1 cellular context compared by ENCODE assay signal in genomic region chr16:74700206-74701040, GRCh38.
TF ChIP-seq lines count a peak whose summit lies in the region.

Gene MLKL (minus strand): TSS chr16:74700862. CDS start chr16:74695757, 5,105 bp downstream.

TF ChIP-seq in HepG2, 621 proteins besides CTCF, POLR2A, EP300 and RAD21 (continued from another document and continues in another):
- peak; percentile 93; the same call in 1 of the 2 replicates for TF ChIP-seq ZNF337 (CRISPR knock-in tag; IDR thresholded peaks at IDR 0.05; ENCODE audit: borderline replicate concordance, low read depth)
- TF ChIP-seq RORA (CRISPR knock-in tag; IDR thresholded peaks at IDR 0.05): no peak
- no peak for TF ChIP-seq ZZZ3 (CRISPR knock-in tag; IDR thresholded peaks at IDR 0.05; ENCODE audit: borderline replicate concordance)
- TF ChIP-seq ZBTB25 (CRISPR knock-in tag; IDR thresholded peaks at IDR 0.05): peak; percentile 84
- TF ChIP-seq ZNF615 (CRISPR knock-in tag; IDR thresholded peaks at IDR 0.05; ENCODE audit: borderline replicate concordance): no peak
- TF ChIP-seq BCLAF1 (IDR thresholded peaks at IDR 0.05): no peak
- no peak for TF ChIP-seq SP1 (IDR thresholded peaks at IDR 0.05)
- no peak for TF ChIP-seq SP1 (CRISPR knock-in tag; IDR thresholded peaks at IDR 0.05)
- TF ChIP-seq SOX6 (IDR thresholded peaks at IDR 0.05): no peak
- peak; percentile 76 for TF ChIP-seq SOX6 (CRISPR knock-in tag; IDR thresholded peaks at IDR 0.05)
- TF ChIP-seq ZNF644 (CRISPR knock-in tag; IDR thresholded peaks at IDR 0.05; ENCODE audit: low read depth): no peak
- no peak for TF ChIP-seq ZNF224 (CRISPR knock-in tag; IDR thresholded peaks at IDR 0.05)
- peak; percentile 64 for TF ChIP-seq PHF20 (CRISPR knock-in tag; IDR thresholded peaks at IDR 0.05)
- peak; percentile 60; the same call in 1 of the 2 replicates for TF ChIP-seq MEIS2 (CRISPR knock-in tag; IDR thresholded peaks at IDR 0.05)
- peak; percentile 37; the same call in 1 of the 2 replicates for TF ChIP-seq ATF1 (CRISPR knock-in tag; IDR thresholded peaks at IDR 0.05)
- peak; percentile 93 for TF ChIP-seq ZNF883 (CRISPR knock-in tag; IDR thresholded peaks at IDR 0.05; ENCODE audit: not compliant biosample characterization)
- TF ChIP-seq SAP130 (CRISPR knock-in tag; IDR thresholded peaks at IDR 0.05; ENCODE audit: low read depth): peak; percentile 91
- peak; percentile 73; the same call in 1 of the 2 replicates for TF ChIP-seq ZNF510 (CRISPR knock-in tag; IDR thresholded peaks at IDR 0.05; ENCODE audit: low read depth)
- no peak for TF ChIP-seq HNF4G (IDR thresholded peaks at IDR 0.05; ENCODE audit: borderline replicate concordance, low read depth, low read length)
- TF ChIP-seq HNF4G (CRISPR knock-in tag; IDR thresholded peaks at IDR 0.05; ENCODE audit: borderline replicate concordance, low read depth): 0 out of 2 replicates have a peak, but pooled peaks have one; percentile 45
- 0 out of 2 replicates have a peak, but pooled peaks have one; percentile 41 for TF ChIP-seq ZSCAN12 (CRISPR knock-in tag; IDR thresholded peaks at IDR 0.05)
- TF ChIP-seq ZNF7 (CRISPR knock-in tag; IDR thresholded peaks at IDR 0.05): 0 out of 2 replicates have a peak, but pooled peaks have one; percentile 25
- 0 out of 2 replicates have a peak, but pooled peaks have one; percentile 39 for TF ChIP-seq ZNF557 (CRISPR knock-in tag; IDR thresholded peaks at IDR 0.05)
- TF ChIP-seq ZNF704 (CRISPR knock-in tag; IDR thresholded peaks at IDR 0.05; ENCODE audit: borderline replicate concordance): peak; percentile 84
- no peak for TF ChIP-seq ZNF432 (CRISPR knock-in tag; IDR thresholded peaks at IDR 0.05; ENCODE audit: borderline replicate concordance)
- TF ChIP-seq ZNF782 (CRISPR knock-in tag; IDR thresholded peaks at IDR 0.05; ENCODE audit: borderline replicate concordance): peak; percentile 84; the same call in 1 of the 2 replicates
- TF ChIP-seq ZBTB44 (CRISPR knock-in tag; IDR thresholded peaks at IDR 0.05): no peak
- TF ChIP-seq ZNF367 (CRISPR knock-in tag; IDR thresholded peaks at IDR 0.05; ENCODE audit: borderline replicate concordance): no peak
- TF ChIP-seq ZNF430 (CRISPR knock-in tag; IDR thresholded peaks at IDR 0.05): peak; percentile 98
- no peak; the same call in 1 of the 2 replicates for TF ChIP-seq CEBPG (CRISPR knock-in tag; IDR thresholded peaks at IDR 0.05)
- TF ChIP-seq NFE2L1 (CRISPR knock-in tag; IDR thresholded peaks at IDR 0.05; ENCODE audit: borderline replicate concordance): peak; percentile 83; the same call in 1 of the 2 replicates
- TF ChIP-seq MYPOP (CRISPR knock-in tag; IDR thresholded peaks at IDR 0.05): peak; percentile 61; the same call in 1 of the 2 replicates
- TF ChIP-seq ZKSCAN8 (CRISPR knock-in tag; IDR thresholded peaks at IDR 0.05; ENCODE audit: borderline replicate concordance): peak; percentile 75; the same call in 1 of the 2 replicates
- TF ChIP-seq PRMT3 (CRISPR knock-in tag; IDR thresholded peaks at IDR 0.05; ENCODE audit: borderline replicate concordance, low read depth): no peak
- no peak for TF ChIP-seq ZKSCAN1 (IDR thresholded peaks at IDR 0.05; ENCODE audit: low read length)
- peak; percentile 90; the same call in 1 of the 2 replicates for TF ChIP-seq ZNF563 (CRISPR knock-in tag; IDR thresholded peaks at IDR 0.05)
- TF ChIP-seq NFYB (CRISPR knock-in tag; IDR thresholded peaks at IDR 0.05): no peak
- TF ChIP-seq THAP11 (CRISPR knock-in tag; IDR thresholded peaks at IDR 0.05): peak; percentile 76
- peak; percentile 59 for TF ChIP-seq PRDM10 (CRISPR knock-in tag; IDR thresholded peaks at IDR 0.05; ENCODE audit: low read depth)
- TF ChIP-seq ZFYVE20 (CRISPR knock-in tag; IDR thresholded peaks at IDR 0.05; ENCODE audit: borderline replicate concordance, low read depth): no peak
- 0 out of 2 replicates have a peak, but pooled peaks have one; percentile 59 for TF ChIP-seq RCOR2 (CRISPR knock-in tag; IDR thresholded peaks at IDR 0.05)
- TF ChIP-seq MTA3 (CRISPR knock-in tag; IDR thresholded peaks at IDR 0.05): no peak
- peak; percentile 62 for TF ChIP-seq GATAD2A (CRISPR knock-in tag; IDR thresholded peaks at IDR 0.05)
- TF ChIP-seq RNF2 (conservative IDR thresholded peaks at IDR 0.05; ENCODE audit: low read depth): peak; percentile 70; the same call in 1 of the 2 replicates
- TF ChIP-seq ZNF672 (CRISPR knock-in tag; IDR thresholded peaks at IDR 0.05): no peak
- TF ChIP-seq HDAC1 (CRISPR knock-in tag; IDR thresholded peaks at IDR 0.05): peak; percentile 91
- peak; percentile 95; the same call in 1 of the 2 replicates for TF ChIP-seq ZNF619 (CRISPR knock-in tag; IDR thresholded peaks at IDR 0.05)
- peak; percentile 78; the same call in 1 of the 2 replicates for TF ChIP-seq ZNF260 (CRISPR knock-in tag; IDR thresholded peaks at IDR 0.05; ENCODE audit: borderline replicate concordance, low read depth)
- peak; percentile 66 for TF ChIP-seq ZMYM3 (CRISPR knock-in tag; IDR thresholded peaks at IDR 0.05)
- TF ChIP-seq THAP8 (CRISPR knock-in tag; IDR thresholded peaks at IDR 0.05; ENCODE audit: borderline replicate concordance): no peak
- no peak; the same call in 1 of the 2 replicates for TF ChIP-seq ZNF501 (CRISPR knock-in tag; IDR thresholded peaks at IDR 0.05)
- TF ChIP-seq ZFAT (CRISPR knock-in tag; conservative IDR thresholded peaks at IDR 0.05): no peak
- TF ChIP-seq ZNF12 (CRISPR knock-in tag; IDR thresholded peaks at IDR 0.05): 0 out of 2 replicates have a peak, but pooled peaks have one; percentile 66
- peak; percentile 62 for TF ChIP-seq ZNF564 (CRISPR knock-in tag; IDR thresholded peaks at IDR 0.05)
- TF ChIP-seq SRSF4 (IDR thresholded peaks at IDR 0.05; ENCODE audit: low read depth, low read length, poor library complexity, severe bottlenecking): no peak
- no peak for TF ChIP-seq ZNF234 (CRISPR knock-in tag; conservative IDR thresholded peaks at IDR 0.05)
- TF ChIP-seq THYN1 (CRISPR knock-in tag; IDR thresholded peaks at IDR 0.05; ENCODE audit: borderline replicate concordance, low read depth): no peak
- no peak for TF ChIP-seq JDP2 (CRISPR knock-in tag; IDR thresholded peaks at IDR 0.05; ENCODE audit: borderline replicate concordance)
- no peak for TF ChIP-seq ZNF33A (CRISPR knock-in tag; IDR thresholded peaks at IDR 0.05; ENCODE audit: borderline replicate concordance)
